ENCODE assay signal across 1 cellular context in genomic region chr16:47888734-47889133, GRCh38.
TF ChIP-seq lines count a peak whose summit lies in the region.

No MANE protein-coding gene starts in this region.

TF ChIP-seq in GM23338, 12 proteins besides CTCF, POLR2A, EP300 and RAD21 (continued from another document):
- no peak for TF ChIP-seq ZNF462 (CRISPR knock-in tag; IDR thresholded peaks at IDR 0.05)
- TF ChIP-seq EZH2 (IDR thresholded peaks at IDR 0.05; ENCODE audit: low read depth, unreplicated experiment), result no peak
- no peak for TF ChIP-seq EZH2phosphoT487 (IDR thresholded peaks at IDR 0.05; ENCODE audit: unreplicated experiment)
- TF ChIP-seq ETS1 (IDR thresholded peaks at IDR 0.05), result no peak
- no peak for TF ChIP-seq REST (IDR thresholded peaks at IDR 0.05; ENCODE audit: unreplicated experiment)
